ENCODE assay signal across 1 cellular context in the genomic region with DNA sequence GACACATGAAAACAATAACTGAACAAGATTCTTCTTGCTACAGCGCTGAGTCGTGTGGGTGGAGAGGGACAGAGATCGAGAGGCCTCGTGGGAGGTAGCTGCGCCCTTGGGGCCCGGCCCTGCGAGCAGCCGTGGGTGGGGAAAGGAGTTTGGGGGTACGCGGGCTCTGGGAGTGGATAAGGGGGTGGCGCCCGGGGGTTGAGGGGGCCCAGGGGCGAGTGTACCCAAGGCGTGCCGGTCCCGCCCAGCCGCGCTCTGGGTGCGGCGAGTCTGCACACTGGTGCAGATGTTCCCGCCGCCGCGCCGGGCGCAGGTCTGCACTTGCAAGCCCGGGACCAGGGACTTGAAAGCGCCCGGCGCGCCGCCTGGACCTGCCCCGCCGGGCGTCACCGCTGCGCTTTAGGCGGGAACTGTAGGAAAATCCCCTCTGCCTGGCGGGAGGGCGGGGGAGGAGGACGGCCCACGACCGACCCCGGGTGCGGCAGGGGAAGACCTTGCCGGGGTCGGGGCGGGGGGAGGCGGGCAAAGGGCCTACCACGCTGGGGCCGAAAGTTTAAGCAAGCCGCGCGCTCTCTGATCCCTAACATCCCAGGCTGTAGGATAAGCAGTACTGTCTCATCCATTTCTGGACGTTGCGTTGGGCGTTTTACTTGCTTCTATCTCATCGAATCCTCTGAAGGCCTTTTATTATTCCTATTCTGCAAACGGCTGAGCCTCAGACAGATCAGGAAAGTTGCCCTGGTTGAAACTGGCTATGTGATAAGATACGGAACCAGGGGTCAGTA.
TF ChIP-seq lines count a peak whose summit lies in the region.

No MANE protein-coding gene starts in this region.

TF ChIP-seq in HEK293, 187 proteins besides CTCF, POLR2A, EP300 and RAD21 (continued from another document):
- TF ChIP-seq YY2 (tag by site-specific recombination; IDR thresholded peaks at IDR 0.05) (no peak), KLF1 (tag by site-specific recombination; IDR thresholded peaks at IDR 0.05) (peak; percentile 85), ZNF677 (tag by site-specific recombination; IDR thresholded peaks at IDR 0.05) (no peak), SP2 (tag by site-specific recombination; IDR thresholded peaks at IDR 0.05) (peak; percentile 70), ZFHX2 (tag by site-specific recombination; conservative IDR thresholded peaks at IDR 0.05) (peak; percentile 94), KLF8 (tag by site-specific recombination; IDR thresholded peaks at IDR 0.05) (peak; percentile 13; the same call in 1 of the 2 replicates), PRDM1 (tag by site-specific recombination; IDR thresholded peaks at IDR 0.05) (no peak), ZNF473 (tag by site-specific recombination; IDR thresholded peaks at IDR 0.05) (no peak), SP3 (tag by site-specific recombination; IDR thresholded peaks at IDR 0.05) (peak; percentile 44), EGR2 (tag by site-specific recombination; IDR thresholded peaks at IDR 0.05; ENCODE audit: low read depth) (peak; percentile 76), ZNF335 (tag by site-specific recombination; conservative IDR thresholded peaks at IDR 0.05) (peak; percentile 49), GLIS1 (tag by site-specific recombination; IDR thresholded peaks at IDR 0.05) (peak; percentile 76), ZBTB20 (tag by site-specific recombination; IDR thresholded peaks at IDR 0.05) (peak; percentile 85), TCF7L2 (IDR thresholded peaks at IDR 0.05; ENCODE audit: borderline replicate concordance, low read depth, low read length) (peak; percentile 57; the same call in 1 of the 2 replicates), SP7 (tag by site-specific recombination; IDR thresholded peaks at IDR 0.05) (0 out of 2 replicates have a peak, but pooled peaks have one; percentile 18), ZNF121 (tag by site-specific recombination; IDR thresholded peaks at IDR 0.05) (no peak), ZNF521 (tag by site-specific recombination; IDR thresholded peaks at IDR 0.05) (no peak)
- TF ChIP-seq, protein P1, sequence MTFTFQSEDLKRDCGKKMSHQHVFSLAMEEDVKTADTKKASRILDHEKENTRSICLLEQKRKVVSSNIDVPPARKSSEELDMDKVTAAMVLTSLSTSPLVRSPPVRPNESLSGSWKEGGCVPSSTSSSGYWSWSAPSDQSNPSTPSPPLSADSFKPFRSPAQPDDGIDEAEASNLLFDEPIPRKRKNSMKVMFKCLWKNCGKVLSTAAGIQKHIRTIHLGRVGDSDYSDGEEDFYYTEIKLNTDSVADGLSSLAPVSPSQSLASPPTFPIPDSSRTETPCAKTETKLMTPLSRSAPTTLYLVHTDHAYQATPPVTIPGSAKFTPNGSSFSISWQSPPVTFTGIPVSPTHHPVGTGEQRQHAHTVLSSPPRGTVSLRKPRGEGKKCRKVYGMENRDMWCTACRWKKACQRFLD (tag by site-specific recombination; IDR thresholded peaks at IDR 0.05) = no peak
- TF ChIP-seq, protein P2, sequence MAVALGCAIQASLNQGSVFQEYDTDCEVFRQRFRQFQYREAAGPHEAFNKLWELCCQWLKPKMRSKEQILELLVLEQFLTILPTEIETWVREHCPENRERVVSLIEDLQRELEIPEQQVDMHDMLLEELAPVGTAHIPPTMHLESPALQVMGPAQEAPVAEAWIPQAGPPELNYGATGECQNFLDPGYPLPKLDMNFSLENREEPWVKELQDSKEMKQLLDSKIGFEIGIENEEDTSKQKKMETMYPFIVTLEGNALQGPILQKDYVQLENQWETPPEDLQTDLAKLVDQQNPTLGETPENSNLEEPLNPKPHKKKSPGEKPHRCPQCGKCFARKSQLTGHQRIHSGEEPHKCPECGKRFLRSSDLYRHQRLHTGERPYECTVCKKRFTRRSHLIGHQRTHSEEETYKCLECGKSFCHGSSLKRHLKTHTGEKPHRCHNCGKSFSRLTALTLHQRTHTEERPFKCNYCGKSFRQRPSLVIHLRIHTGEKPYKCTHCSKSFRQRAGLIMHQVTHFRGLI (tag by site-specific recombination; IDR thresholded peaks at IDR 0.05) = peak; percentile 51; the same call in 1 of the 2 replicates
- TF ChIP-seq, protein P3, sequence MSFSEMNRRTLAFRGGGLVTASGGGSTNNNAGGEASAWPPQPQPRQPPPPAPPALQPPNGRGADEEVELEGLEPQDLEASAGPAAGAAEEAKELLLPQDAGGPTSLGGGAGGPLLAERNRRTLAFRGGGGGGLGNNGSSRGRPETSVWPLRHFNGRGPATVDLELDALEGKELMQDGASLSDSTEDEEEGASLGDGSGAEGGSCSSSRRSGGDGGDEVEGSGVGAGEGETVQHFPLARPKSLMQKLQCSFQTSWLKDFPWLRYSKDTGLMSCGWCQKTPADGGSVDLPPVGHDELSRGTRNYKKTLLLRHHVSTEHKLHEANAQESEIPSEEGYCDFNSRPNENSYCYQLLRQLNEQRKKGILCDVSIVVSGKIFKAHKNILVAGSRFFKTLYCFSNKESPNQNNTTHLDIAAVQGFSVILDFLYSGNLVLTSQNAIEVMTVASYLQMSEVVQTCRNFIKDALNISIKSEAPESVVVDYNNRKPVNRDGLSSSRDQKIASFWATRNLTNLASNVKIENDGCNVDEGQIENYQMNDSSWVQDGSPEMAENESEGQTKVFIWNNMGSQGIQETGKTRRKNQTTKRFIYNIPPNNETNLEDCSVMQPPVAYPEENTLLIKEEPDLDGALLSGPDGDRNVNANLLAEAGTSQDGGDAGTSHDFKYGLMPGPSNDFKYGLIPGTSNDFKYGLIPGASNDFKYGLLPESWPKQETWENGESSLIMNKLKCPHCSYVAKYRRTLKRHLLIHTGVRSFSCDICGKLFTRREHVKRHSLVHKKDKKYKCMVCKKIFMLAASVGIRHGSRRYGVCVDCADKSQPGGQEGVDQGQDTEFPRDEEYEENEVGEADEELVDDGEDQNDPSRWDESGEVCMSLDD (tag by site-specific recombination; IDR thresholded peaks at IDR 0.05) = 0 out of 2 replicates have a peak, but pooled peaks have one; percentile 35
- TF ChIP-seq, protein P4, sequence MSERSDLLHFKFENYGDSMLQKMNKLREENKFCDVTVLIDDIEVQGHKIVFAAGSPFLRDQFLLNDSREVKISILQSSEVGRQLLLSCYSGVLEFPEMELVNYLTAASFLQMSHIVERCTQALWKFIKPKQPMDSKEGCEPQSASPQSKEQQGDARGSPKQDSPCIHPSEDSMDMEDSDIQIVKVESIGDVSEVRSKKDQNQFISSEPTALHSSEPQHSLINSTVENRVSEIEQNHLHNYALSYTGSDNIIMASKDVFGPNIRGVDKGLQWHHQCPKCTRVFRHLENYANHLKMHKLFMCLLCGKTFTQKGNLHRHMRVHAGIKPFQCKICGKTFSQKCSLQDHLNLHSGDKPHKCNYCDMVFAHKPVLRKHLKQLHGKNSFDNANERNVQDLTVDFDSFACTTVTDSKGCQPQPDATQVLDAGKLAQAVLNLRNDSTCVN (tag by site-specific recombination; optimal IDR thresholded peaks at IDR 0.05) = peak; percentile 57
